In the genomic region with DNA sequence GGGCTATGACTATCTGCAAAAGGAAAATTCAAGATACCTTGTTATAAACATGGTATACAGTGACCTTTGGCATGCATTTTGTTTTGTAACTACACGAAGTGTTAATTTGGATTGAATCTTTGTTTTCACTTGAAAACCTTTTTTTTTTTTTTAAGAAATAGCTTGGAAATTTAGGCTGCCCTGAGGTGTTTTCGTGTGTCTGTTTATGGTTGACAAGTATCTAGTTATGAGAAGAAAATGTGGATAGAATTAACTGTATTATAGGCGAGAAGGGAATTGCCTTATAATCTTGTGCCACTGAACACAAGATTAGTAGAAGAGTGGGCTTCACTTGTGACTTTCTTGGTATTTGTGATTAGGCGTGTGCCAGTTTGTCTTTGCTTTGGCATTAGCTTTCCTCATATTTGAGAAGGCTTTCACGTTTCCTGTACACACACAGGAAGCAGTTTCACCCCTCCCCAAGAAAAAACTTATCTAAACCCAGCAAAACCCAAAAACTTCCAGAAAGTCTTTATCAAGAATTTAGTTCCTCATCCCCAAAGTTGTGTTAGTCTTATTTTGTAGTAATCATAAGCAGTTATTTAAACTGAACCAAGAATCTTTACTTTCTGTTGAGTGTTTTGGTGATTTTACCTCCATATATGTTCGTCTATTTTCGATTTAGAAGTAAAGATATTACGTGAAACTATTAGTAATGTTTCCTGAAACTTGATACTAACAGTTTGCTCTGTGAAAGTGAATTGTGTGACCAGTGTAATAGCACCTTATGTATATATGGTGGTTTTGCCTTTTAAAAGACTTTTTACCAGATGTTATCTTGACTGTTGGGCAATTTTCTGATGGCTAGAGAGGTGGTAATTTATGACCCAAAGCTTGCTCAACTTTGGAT, we compare ENCODE assay signal across 1 cellular context.
TF ChIP-seq lines count a peak whose summit lies in the region.

No MANE protein-coding gene starts in this region.

TF ChIP-seq in K562, 482 proteins besides CTCF, POLR2A, EP300 and RAD21 (continued from another document and continues in another):
- TF ChIP-seq, protein P1, sequence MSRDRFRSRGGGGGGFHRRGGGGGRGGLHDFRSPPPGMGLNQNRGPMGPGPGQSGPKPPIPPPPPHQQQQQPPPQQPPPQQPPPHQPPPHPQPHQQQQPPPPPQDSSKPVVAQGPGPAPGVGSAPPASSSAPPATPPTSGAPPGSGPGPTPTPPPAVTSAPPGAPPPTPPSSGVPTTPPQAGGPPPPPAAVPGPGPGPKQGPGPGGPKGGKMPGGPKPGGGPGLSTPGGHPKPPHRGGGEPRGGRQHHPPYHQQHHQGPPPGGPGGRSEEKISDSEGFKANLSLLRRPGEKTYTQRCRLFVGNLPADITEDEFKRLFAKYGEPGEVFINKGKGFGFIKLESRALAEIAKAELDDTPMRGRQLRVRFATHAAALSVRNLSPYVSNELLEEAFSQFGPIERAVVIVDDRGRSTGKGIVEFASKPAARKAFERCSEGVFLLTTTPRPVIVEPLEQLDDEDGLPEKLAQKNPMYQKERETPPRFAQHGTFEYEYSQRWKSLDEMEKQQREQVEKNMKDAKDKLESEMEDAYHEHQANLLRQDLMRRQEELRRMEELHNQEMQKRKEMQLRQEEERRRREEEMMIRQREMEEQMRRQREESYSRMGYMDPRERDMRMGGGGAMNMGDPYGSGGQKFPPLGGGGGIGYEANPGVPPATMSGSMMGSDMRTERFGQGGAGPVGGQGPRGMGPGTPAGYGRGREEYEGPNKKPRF (IDR thresholded peaks at IDR 0.05; ENCODE audit: low read depth, low read length), result no peak
- TF ChIP-seq SAFB (IDR thresholded peaks at IDR 0.05; ENCODE audit: borderline replicate concordance, low read depth, low read length), result no peak
- TF ChIP-seq ZNF239 (CRISPR knock-in tag; IDR thresholded peaks at IDR 0.05), result no peak
- TF ChIP-seq ELF1 (tag; IDR thresholded peaks at IDR 0.05), result peak; percentile 70; the same call in 1 of the 2 replicates
- TF ChIP-seq FIP1L1 (IDR thresholded peaks at IDR 0.05; ENCODE audit: low read depth, low read length, poor library complexity, severe bottlenecking), result no peak
- no peak for TF ChIP-seq KLF10 (CRISPR knock-in tag; IDR thresholded peaks at IDR 0.05)
- TF ChIP-seq TAL1 (IDR thresholded peaks at IDR 0.05), result peak; percentile 20; the same call in 1 of the 2 replicates
- TF ChIP-seq, protein P2, sequence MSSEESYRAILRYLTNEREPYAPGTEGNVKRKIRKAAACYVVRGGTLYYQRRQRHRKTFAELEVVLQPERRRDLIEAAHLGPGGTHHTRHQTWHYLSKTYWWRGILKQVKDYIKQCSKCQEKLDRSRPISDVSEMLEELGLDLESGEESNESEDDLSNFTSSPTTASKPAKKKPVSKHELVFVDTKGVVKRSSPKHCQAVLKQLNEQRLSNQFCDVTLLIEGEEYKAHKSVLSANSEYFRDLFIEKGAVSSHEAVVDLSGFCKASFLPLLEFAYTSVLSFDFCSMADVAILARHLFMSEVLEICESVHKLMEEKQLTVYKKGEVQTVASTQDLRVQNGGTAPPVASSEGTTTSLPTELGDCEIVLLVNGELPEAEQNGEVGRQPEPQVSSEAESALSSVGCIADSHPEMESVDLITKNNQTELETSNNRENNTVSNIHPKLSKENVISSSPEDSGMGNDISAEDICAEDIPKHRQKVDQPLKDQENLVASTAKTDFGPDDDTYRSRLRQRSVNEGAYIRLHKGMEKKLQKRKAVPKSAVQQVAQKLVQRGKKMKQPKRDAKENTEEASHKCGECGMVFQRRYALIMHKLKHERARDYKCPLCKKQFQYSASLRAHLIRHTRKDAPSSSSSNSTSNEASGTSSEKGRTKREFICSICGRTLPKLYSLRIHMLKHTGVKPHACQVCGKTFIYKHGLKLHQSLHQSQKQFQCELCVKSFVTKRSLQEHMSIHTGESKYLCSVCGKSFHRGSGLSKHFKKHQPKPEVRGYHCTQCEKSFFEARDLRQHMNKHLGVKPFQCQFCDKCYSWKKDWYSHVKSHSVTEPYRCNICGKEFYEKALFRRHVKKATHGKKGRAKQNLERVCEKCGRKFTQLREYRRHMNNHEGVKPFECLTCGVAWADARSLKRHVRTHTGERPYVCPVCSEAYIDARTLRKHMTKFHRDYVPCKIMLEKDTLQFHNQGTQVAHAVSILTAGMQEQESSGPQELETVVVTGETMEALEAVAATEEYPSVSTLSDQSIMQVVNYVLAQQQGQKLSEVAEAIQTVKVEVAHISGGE (CRISPR knock-in tag; IDR thresholded peaks at IDR 0.05), result peak in 1 of 3 experiments; percentile 58; a peak in 1 of 6 replicates
- no peak for TF ChIP-seq ZNF778 (CRISPR knock-in tag; IDR thresholded peaks at IDR 0.05)
- TF ChIP-seq, protein P3, sequence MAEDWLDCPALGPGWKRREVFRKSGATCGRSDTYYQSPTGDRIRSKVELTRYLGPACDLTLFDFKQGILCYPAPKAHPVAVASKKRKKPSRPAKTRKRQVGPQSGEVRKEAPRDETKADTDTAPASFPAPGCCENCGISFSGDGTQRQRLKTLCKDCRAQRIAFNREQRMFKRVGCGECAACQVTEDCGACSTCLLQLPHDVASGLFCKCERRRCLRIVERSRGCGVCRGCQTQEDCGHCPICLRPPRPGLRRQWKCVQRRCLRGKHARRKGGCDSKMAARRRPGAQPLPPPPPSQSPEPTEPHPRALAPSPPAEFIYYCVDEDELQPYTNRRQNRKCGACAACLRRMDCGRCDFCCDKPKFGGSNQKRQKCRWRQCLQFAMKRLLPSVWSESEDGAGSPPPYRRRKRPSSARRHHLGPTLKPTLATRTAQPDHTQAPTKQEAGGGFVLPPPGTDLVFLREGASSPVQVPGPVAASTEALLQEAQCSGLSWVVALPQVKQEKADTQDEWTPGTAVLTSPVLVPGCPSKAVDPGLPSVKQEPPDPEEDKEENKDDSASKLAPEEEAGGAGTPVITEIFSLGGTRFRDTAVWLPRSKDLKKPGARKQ (CRISPR knock-in tag; IDR thresholded peaks at IDR 0.05), result no peak
- TF ChIP-seq MAFF (IDR thresholded peaks at IDR 0.05; ENCODE audit: low read length), result no peak
- no peak for TF ChIP-seq YBX1 (IDR thresholded peaks at IDR 0.05)
- TF ChIP-seq ILK (tag; IDR thresholded peaks at IDR 0.05; ENCODE audit: borderline replicate concordance, low read depth), result no peak
- TF ChIP-seq SP1 (CRISPR knock-in tag; IDR thresholded peaks at IDR 0.05), result peak; percentile 45; the same call in 1 of the 2 replicates
- TF ChIP-seq TCFL5 (CRISPR knock-in tag; conservative IDR thresholded peaks at IDR 0.05), result peak; percentile 32; the same call in 1 of the 2 replicates
- TF ChIP-seq, protein P4, sequence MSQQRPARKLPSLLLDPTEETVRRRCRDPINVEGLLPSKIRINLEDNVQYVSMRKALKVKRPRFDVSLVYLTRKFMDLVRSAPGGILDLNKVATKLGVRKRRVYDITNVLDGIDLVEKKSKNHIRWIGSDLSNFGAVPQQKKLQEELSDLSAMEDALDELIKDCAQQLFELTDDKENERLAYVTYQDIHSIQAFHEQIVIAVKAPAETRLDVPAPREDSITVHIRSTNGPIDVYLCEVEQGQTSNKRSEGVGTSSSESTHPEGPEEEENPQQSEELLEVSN (IDR thresholded peaks at IDR 0.05; ENCODE audit: borderline replicate concordance in 1 of 2, extremely low read depth in 1 of 2, insufficient read depth in 1 of 2, insufficient read length in 1 of 2, low read depth in 1 of 2, low read length in 1 of 2, poor library complexity in 1 of 2, severe bottlenecking in 1 of 2), result no peak
- peak; percentile 71 for TF ChIP-seq CEBPG (CRISPR knock-in tag; IDR thresholded peaks at IDR 0.05)
- peak; percentile 98 to 100 for TF ChIP-seq CEBPG (tag; conservative IDR thresholded peaks at IDR 0.05 in 1 of 2, IDR thresholded peaks at IDR 0.05 in 1 of 2)
- TF ChIP-seq, protein P5, sequence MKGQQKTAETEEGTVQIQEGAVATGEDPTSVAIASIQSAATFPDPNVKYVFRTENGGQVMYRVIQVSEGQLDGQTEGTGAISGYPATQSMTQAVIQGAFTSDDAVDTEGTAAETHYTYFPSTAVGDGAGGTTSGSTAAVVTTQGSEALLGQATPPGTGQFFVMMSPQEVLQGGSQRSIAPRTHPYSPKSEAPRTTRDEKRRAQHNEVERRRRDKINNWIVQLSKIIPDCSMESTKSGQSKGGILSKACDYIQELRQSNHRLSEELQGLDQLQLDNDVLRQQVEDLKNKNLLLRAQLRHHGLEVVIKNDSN (CRISPR knock-in tag; IDR thresholded peaks at IDR 0.05), result no peak
- no peak for TF ChIP-seq ZNF561 (CRISPR knock-in tag; conservative IDR thresholded peaks at IDR 0.05)
- no peak; the same call in 1 of the 2 replicates for TF ChIP-seq CBFA2T2 (conservative IDR thresholded peaks at IDR 0.05)
- TF ChIP-seq, protein P6, sequence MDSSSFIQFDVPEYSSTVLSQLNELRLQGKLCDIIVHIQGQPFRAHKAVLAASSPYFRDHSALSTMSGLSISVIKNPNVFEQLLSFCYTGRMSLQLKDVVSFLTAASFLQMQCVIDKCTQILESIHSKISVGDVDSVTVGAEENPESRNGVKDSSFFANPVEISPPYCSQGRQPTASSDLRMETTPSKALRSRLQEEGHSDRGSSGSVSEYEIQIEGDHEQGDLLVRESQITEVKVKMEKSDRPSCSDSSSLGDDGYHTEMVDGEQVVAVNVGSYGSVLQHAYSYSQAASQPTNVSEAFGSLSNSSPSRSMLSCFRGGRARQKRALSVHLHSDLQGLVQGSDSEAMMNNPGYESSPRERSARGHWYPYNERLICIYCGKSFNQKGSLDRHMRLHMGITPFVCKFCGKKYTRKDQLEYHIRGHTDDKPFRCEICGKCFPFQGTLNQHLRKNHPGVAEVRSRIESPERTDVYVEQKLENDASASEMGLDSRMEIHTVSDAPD (CRISPR knock-in tag; IDR thresholded peaks at IDR 0.05), result peak; percentile 67
- 0 out of 2 replicates have a peak, but pooled peaks have one; percentile 44 for TF ChIP-seq LARP7 (IDR thresholded peaks at IDR 0.05)
- peak; percentile 84 for TF ChIP-seq ARID1B (IDR thresholded peaks at IDR 0.05)
- no peak for TF ChIP-seq MTA2 (IDR thresholded peaks at IDR 0.05; ENCODE audit: low read depth)
- TF ChIP-seq, protein P7, sequence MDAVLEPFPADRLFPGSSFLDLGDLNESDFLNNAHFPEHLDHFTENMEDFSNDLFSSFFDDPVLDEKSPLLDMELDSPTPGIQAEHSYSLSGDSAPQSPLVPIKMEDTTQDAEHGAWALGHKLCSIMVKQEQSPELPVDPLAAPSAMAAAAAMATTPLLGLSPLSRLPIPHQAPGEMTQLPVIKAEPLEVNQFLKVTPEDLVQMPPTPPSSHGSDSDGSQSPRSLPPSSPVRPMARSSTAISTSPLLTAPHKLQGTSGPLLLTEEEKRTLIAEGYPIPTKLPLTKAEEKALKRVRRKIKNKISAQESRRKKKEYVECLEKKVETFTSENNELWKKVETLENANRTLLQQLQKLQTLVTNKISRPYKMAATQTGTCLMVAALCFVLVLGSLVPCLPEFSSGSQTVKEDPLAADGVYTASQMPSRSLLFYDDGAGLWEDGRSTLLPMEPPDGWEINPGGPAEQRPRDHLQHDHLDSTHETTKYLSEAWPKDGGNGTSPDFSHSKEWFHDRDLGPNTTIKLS (IDR thresholded peaks at IDR 0.05; ENCODE audit: borderline replicate concordance, low read depth), result no peak
- no peak for TF ChIP-seq NCOA6 (IDR thresholded peaks at IDR 0.05)
- TF ChIP-seq, protein P8, sequence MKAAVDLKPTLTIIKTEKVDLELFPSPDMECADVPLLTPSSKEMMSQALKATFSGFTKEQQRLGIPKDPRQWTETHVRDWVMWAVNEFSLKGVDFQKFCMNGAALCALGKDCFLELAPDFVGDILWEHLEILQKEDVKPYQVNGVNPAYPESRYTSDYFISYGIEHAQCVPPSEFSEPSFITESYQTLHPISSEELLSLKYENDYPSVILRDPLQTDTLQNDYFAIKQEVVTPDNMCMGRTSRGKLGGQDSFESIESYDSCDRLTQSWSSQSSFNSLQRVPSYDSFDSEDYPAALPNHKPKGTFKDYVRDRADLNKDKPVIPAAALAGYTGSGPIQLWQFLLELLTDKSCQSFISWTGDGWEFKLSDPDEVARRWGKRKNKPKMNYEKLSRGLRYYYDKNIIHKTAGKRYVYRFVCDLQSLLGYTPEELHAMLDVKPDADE (conservative IDR thresholded peaks at IDR 0.05; ENCODE audit: control insufficient read depth, low read depth, low read length), result no peak
- TF ChIP-seq MEIS2 (IDR thresholded peaks at IDR 0.05; ENCODE audit: partially characterized antibody), result peak; percentile 100
- TF ChIP-seq, protein P9, sequence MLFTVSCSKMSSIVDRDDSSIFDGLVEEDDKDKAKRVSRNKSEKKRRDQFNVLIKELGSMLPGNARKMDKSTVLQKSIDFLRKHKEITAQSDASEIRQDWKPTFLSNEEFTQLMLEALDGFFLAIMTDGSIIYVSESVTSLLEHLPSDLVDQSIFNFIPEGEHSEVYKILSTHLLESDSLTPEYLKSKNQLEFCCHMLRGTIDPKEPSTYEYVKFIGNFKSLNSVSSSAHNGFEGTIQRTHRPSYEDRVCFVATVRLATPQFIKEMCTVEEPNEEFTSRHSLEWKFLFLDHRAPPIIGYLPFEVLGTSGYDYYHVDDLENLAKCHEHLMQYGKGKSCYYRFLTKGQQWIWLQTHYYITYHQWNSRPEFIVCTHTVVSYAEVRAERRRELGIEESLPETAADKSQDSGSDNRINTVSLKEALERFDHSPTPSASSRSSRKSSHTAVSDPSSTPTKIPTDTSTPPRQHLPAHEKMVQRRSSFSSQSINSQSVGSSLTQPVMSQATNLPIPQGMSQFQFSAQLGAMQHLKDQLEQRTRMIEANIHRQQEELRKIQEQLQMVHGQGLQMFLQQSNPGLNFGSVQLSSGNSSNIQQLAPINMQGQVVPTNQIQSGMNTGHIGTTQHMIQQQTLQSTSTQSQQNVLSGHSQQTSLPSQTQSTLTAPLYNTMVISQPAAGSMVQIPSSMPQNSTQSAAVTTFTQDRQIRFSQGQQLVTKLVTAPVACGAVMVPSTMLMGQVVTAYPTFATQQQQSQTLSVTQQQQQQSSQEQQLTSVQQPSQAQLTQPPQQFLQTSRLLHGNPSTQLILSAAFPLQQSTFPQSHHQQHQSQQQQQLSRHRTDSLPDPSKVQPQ (CRISPR knock-in tag; IDR thresholded peaks at IDR 0.05; ENCODE audit: borderline replicate concordance), result no peak
- peak; percentile 63 for TF ChIP-seq HDAC3 (IDR thresholded peaks at IDR 0.05; ENCODE audit: borderline replicate concordance, partially characterized antibody)
- 0 out of 2 replicates have a peak, but pooled peaks have one; percentile 19 for TF ChIP-seq EGR1 (conservative IDR thresholded peaks at IDR 0.05)
- no peak for TF ChIP-seq EHMT2 (IDR thresholded peaks at IDR 0.05)
